ENCODE assay signal across 15 cellular contexts in genomic region chr3:15903164-15903563, GRCh38.
A peak's percentile ranks its signal among the peaks of the same experiment; 100 is the strongest.
DNase-seq lines count a peak whose midpoint lies in the region; ATAC-seq and TF ChIP-seq lines count a peak whose summit lies in the region.
"Had no signal": no experiment of that assay in that cellular context is flagged by ENCODE, and none has a peak within 500 bp of the region (broad histone marks: within the 10 kb centered on the region; RNA-seq: fewer than 3 reads in every experiment).

No MANE protein-coding gene starts in this region.

- intact Hi-C loops in adrenal gland (cut with DNase I): no loop called here
- intact Hi-C loops in sigmoid colon (cut with DNase I): no loop called here
- intact Hi-C loops in Calu3 (cut with micrococcal nuclease; ENCODE audit: unreplicated experiment): no loop called here

- no peaks in the 10 kb centered on the region for H3K27me3 Mint-ChIP-seq in Calu3 (ENCODE audit: unreplicated experiment)
- H3K27me3 Mint-ChIP-seq: B cell; stimulated activated naive CD8-positive, alpha-beta T cell treated with anti-CD3 and anti-CD28 coated beads, Interleukin-15, amount 100 ng/mL, for 72 hours had no signal

- CTCF ChIA-PET in Calu3 (lab: Charles Lee): no interaction called here

- H3K9me3 Mint-ChIP-seq in Calu3 (ENCODE audit: low read depth, unreplicated experiment): no peaks in the 10 kb centered on the region

- no peak overlapping the region for H3K4me3 Mint-ChIP-seq in Calu3 (ENCODE audit: low read depth, unreplicated experiment)
- H3K4me3 Mint-ChIP-seq: B cell; stimulated activated naive CD8-positive, alpha-beta T cell treated with anti-CD3 and anti-CD28 coated beads, Interleukin-15, amount 100 ng/mL, for 72 hours had no signal

- WGBS in adrenal gland, 4 donors: 27 to 44% (median 30%) methylated on average over 3 of the region's 3 CpGs
- 15 to 38% methylated on average over 3 of the region's 3 CpGs for WGBS in gastroesophageal sphincter (ENCODE audit: low coverage in 1 of 2), 2 donors
- 55 to 79% methylated on average over 3 of the region's 3 CpGs for WGBS in sigmoid colon, 2 donors

- BruUV-seq in Calu3 (replicated peaks; lab: Mats Ljungman, UMichigan): no TSS peak

- H3K9me3 ChIP-seq in adrenal gland (replicated peaks in 1 of 3) (no peaks in the 10 kb centered on the region), gastroesophageal sphincter (no peaks in the 10 kb centered on the region), sigmoid colon (no peaks in the 10 kb centered on the region)

- no peaks in the 10 kb centered on the region for H3K27me3 ChIP-seq in adrenal gland
- H3K27me3 ChIP-seq in gastroesophageal sphincter: no peaks in the 10 kb centered on the region
- H3K27me3 ChIP-seq in sigmoid colon: no peaks in the 10 kb centered on the region
- H3K27me3 ChIP-seq: cardiac muscle cell, left lung had no signal

- TF ChIP-seq EP300 in gastroesophageal sphincter (IDR thresholded peaks at IDR 0.05): peak; percentile 67
- TF ChIP-seq EP300 in sigmoid colon (IDR thresholded peaks at IDR 0.05): peak in 2 of 4 donors; percentile 30 to 37

- H3K4me3 ChIP-seq in adrenal gland (no peak overlapping the region), gastroesophageal sphincter (no peak overlapping the region), sigmoid colon (no peak overlapping the region)
- H3K4me3 ChIP-seq: cardiac muscle cell, left lung had no signal

- H3K36me3 ChIP-seq in adrenal gland (replicated peaks in 1 of 2) (no peaks in the 10 kb centered on the region), gastroesophageal sphincter (no peaks in the 10 kb centered on the region), sigmoid colon (no peaks in the 10 kb centered on the region)
- H3K36me3 ChIP-seq: cardiac muscle cell, left lung had no signal

- H3K27ac ChIP-seq in adrenal gland: peak overlapping the region; percentile 7 to 82 (median 37)
- peak overlapping the region; percentile 78 to 87 (median 84) for H3K27ac ChIP-seq in gastroesophageal sphincter
- H3K27ac ChIP-seq in sigmoid colon: peak overlapping the region; percentile 39 to 69 (median 63)
- H3K27ac ChIP-seq: cardiac muscle cell, left lung had no signal

- no peak for TF ChIP-seq CTCF in adrenal gland (IDR thresholded peaks at IDR 0.05)
- no peak for TF ChIP-seq CTCF in gastroesophageal sphincter (IDR thresholded peaks at IDR 0.05)
- TF ChIP-seq CTCF in sigmoid colon (IDR thresholded peaks at IDR 0.05): no peak
- TF ChIP-seq CTCF in Calu3 (IDR thresholded peaks at IDR 0.05; ENCODE audit: unreplicated experiment): no peak

- ATAC-seq in gastroesophageal sphincter (peak; percentile 93), GM21737 (IDR thresholded peaks at IDR 0.05; ENCODE audit: unreplicated experiment) (no peak), GM18519 (IDR thresholded peaks at IDR 0.05; ENCODE audit: low FRiP score, unreplicated experiment) (no peak)
- ATAC-seq: left lung; stimulated activated naive CD8-positive, alpha-beta T cell treated with anti-CD3 and anti-CD28 coated beads, Interleukin-15, amount 100 ng/mL, for 72 hours had no signal

- H3K4me1 Mint-ChIP-seq in Calu3 (ENCODE audit: low read depth, unreplicated experiment): no peaks in the 10 kb centered on the region
- H3K4me1 Mint-ChIP-seq: B cell; stimulated activated naive CD8-positive, alpha-beta T cell treated with anti-CD3 and anti-CD28 coated beads, Interleukin-15, amount 100 ng/mL, for 72 hours had no signal

- H3K36me3 Mint-ChIP-seq in Calu3 (ENCODE audit: insufficient read depth, unreplicated experiment): no peaks in the 10 kb centered on the region

- H3K4me1 ChIP-seq in adrenal gland (replicated peaks in 1 of 2): peaks cover 11 to 13% of the 10 kb centered on the region in 2 donors
- H3K4me1 ChIP-seq in gastroesophageal sphincter: peaks cover 8 to 23% (median 15%) of the 10 kb centered on the region in 3 donors
- peaks cover 0 to 19% (median 16%) of the 10 kb centered on the region in 4 donors for H3K4me1 ChIP-seq in sigmoid colon
- H3K4me1 ChIP-seq: left lung had no signal

- DNase-seq in AG20443 (ENCODE audit: low spot score): peak; percentile 69
- peak; percentile 32 to 87 (median 74) for DNase-seq in adrenal gland
- DNase-seq in sigmoid colon: peak; percentile 83
- DNase-seq in Calu3: no peak
- DNase-seq in activated CD4-positive, CD25-positive, alpha-beta regulatory T cell treated with anti-CD3 and anti-CD28 coated beads, Interleukin-2, amount 50 U/mL, for 72 hours: no peak
- DNase-seq: foreskin melanocyte; left lung; stimulated activated CD4-positive, alpha-beta T cell treated with anti-CD3 and anti-CD28 coated beads, Interleukin-4, amount 100 ng/mL, for 24 hours; stimulated activated naive CD8-positive, alpha-beta T cell treated with anti-CD3 and anti-CD28 coated beads, Interleukin-15, amount 100 ng/mL, for 72 hours; SW 1271 had no signal

- TF ChIP-seq POLR2A in adrenal gland (IDR thresholded peaks at IDR 0.05) (no peak), gastroesophageal sphincter (IDR thresholded peaks at IDR 0.05) (no peak), sigmoid colon (IDR thresholded peaks at IDR 0.05) (no peak)

- no peak overlapping the region for H3K27ac Mint-ChIP-seq in Calu3 (ENCODE audit: unreplicated experiment)
- H3K27ac Mint-ChIP-seq: B cell; stimulated activated naive CD8-positive, alpha-beta T cell treated with anti-CD3 and anti-CD28 coated beads, Interleukin-15, amount 100 ng/mL, for 72 hours had no signal

Comparison
In these comparisons a context has a peak if more than half of its experiments do, and no peak if none do; other contexts are left out.
1. DNase-seq: peak in AG20443 (single experiment), adrenal gland (7 of 7) and sigmoid colon (single experiment); none in Calu3 (single experiment) and activated CD4-positive, CD25-positive, alpha-beta regulatory T cell treated with anti-CD3 and anti-CD28 coated beads, Interleukin-2, amount 50 U/mL, for 72 hours (single experiment).
2. Peak in every context shown above with its lines, with median percentiles within 50 percentile points of each other: H3K27ac ChIP-seq.